1 cellular context compared by ENCODE assay signal in genomic region chr19:58196911-58197616, GRCh38.
A peak's percentile ranks its signal among the peaks of the same experiment; 100 is the strongest.
TF ChIP-seq lines count a peak whose summit lies in the region.

No MANE protein-coding gene starts in this region.

TF ChIP-seq in HepG2, 621 proteins besides CTCF, POLR2A, EP300 and RAD21:
- no peak for TF ChIP-seq FIP1L1 (IDR thresholded peaks at IDR 0.05; ENCODE audit: borderline replicate concordance, insufficient read depth, low read depth, low read length)
- peak; percentile 100 for TF ChIP-seq ZNF274 (CRISPR knock-in tag; IDR thresholded peaks at IDR 0.05)
- 0 out of 2 replicates have a peak, but pooled peaks have one; percentile 41 for TF ChIP-seq SETDB1 (CRISPR knock-in tag; IDR thresholded peaks at IDR 0.05; ENCODE audit: borderline replicate concordance)
- peak; percentile 97 for TF ChIP-seq ZNF280D (CRISPR knock-in tag; IDR thresholded peaks at IDR 0.05)
- 0 out of 2 replicates have a peak, but pooled peaks have one; percentile 71 for TF ChIP-seq CBX5 (CRISPR knock-in tag; IDR thresholded peaks at IDR 0.05; ENCODE audit: borderline replicate concordance)
- TF ChIP-seq ZNF468 (CRISPR knock-in tag; IDR thresholded peaks at IDR 0.05) = no peak
